Comparison of ENCODE assay signal across 1 cellular context in genomic region chr10:73095479-73096021, GRCh38.
TF ChIP-seq lines count a peak whose summit lies in the region.

No MANE protein-coding gene starts in this region.

TF ChIP-seq in H1, 55 proteins besides CTCF, POLR2A, EP300 and RAD21 (continued from another document):
- TF ChIP-seq HDAC2 (IDR thresholded peaks at IDR 0.05; ENCODE audit: borderline replicate concordance in 1 of 2, low read depth in 2 of 2, low read length in 2 of 2), result 0 out of 4 replicates have a peak, but pooled peaks of 1 of the 2 experiments have one; percentile 52
- TF ChIP-seq TEAD4 (IDR thresholded peaks at IDR 0.05; ENCODE audit: low read depth, low read length), result peak; percentile 83
- TF ChIP-seq ASH2L (IDR thresholded peaks at IDR 0.05; ENCODE audit: low read length), result peak; percentile 40
- no peak for TF ChIP-seq RNF2 (IDR thresholded peaks at IDR 0.05; ENCODE audit: borderline replicate concordance, low read depth, low read length, missing control alignments, poor library complexity, severe bottlenecking)
- TF ChIP-seq, protein P1, sequence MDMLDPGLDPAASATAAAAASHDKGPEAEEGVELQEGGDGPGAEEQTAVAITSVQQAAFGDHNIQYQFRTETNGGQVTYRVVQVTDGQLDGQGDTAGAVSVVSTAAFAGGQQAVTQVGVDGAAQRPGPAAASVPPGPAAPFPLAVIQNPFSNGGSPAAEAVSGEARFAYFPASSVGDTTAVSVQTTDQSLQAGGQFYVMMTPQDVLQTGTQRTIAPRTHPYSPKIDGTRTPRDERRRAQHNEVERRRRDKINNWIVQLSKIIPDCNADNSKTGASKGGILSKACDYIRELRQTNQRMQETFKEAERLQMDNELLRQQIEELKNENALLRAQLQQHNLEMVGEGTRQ (IDR thresholded peaks at IDR 0.05; ENCODE audit: low read length), result no peak
